ENCODE assay signal across 11 cellular contexts in genomic region chr18:59904051-59904601, GRCh38. TPM values are rescaled to one million over a fixed set of nuclear protein-coding genes. Genes with fewer than 3 reads are reported as not detected.
DNase-seq lines count a peak whose midpoint lies in the region; ATAC-seq and TF ChIP-seq lines count a peak whose summit lies in the region.
"Had no signal": no experiment of that assay in that cellular context is flagged by ENCODE, and none has a peak within 500 bp of the region (broad histone marks: within the 10 kb centered on the region; RNA-seq: fewer than 3 reads in every experiment).

No MANE protein-coding gene starts in this region.

- TF ChIP-seq POLR2A in IMR-90 (IDR thresholded peaks at IDR 0.05; ENCODE audit: low read depth, low read length) (no peak), thyroid gland (IDR thresholded peaks at IDR 0.05) (no peak)

- H2BK15ac ChIP-seq in IMR-90 (ENCODE audit: low read depth, low read length), result no peak overlapping the region

- H3K4me2 ChIP-seq in IMR-90 (ENCODE audit: low read depth, low read length) (peak overlapping the region; percentile 29; the same call in 1 of the 2 replicates), osteoblast (ENCODE audit: insufficient read depth, low read length) (peak overlapping the region; percentile 34)

- no peak overlapping the region for H4K5ac ChIP-seq in IMR-90 (ENCODE audit: low read depth, low read length)

- H2BK5ac ChIP-seq in IMR-90 (ENCODE audit: low read depth, low read length, poor library complexity, severe bottlenecking), result peak overlapping the region; percentile 12

- peaks cover 22% of the 10 kb centered on the region for H3K36me3 Mint-ChIP-seq in T-helper 1 cell treated with Interleukin-12 subunit alpha and Interleukin-12 subunit beta and Interleukin-4 antibody, amounts not matched to agents 30 μg/mL and 1 μg/mL, for 36 hours (ENCODE audit: low read depth)
- peaks cover 49% of the 10 kb centered on the region for H3K36me3 Mint-ChIP-seq in activated naive CD8-positive, alpha-beta T cell treated with anti-CD3 and anti-CD28 coated beads for 36 hours

- peak overlapping the region; percentile 93 for H3K27ac Mint-ChIP-seq in T-helper 1 cell treated with Interleukin-12 subunit alpha and Interleukin-12 subunit beta and Interleukin-4 antibody, amounts not matched to agents 30 μg/mL and 1 μg/mL, for 36 hours
- H3K27ac Mint-ChIP-seq in activated naive CD8-positive, alpha-beta T cell treated with anti-CD3 and anti-CD28 coated beads for 36 hours, result peak overlapping the region; percentile 78

- in situ Hi-C loops in IMR-90 (cut with MboI; ENCODE audit: low sequenced_read_pairs), result no loop called here

- intact Hi-C loops in IMR-90 (cut with micrococcal nuclease), result loop anchor here (5.0 to 10.0 kb wide), 3 partner anchors 42 to 279 kb away; partner anchors contain the start of gene CCBE1
- intact Hi-C loops in thyroid gland (cut with DNase I), result no loop called here

- CTCF ChIA-PET in IMR-90 (lab: Yijun Ruan, JAX), result interaction anchor here (1.7 kb wide), 1 partner anchor 67 kb away, joined by 8 read pairs; no protein-coding TSS in a partner anchor

- no peak overlapping the region for H2AFZ ChIP-seq in IMR-90 (replicated peaks; ENCODE audit: low read length, poor library complexity)
- H2AFZ ChIP-seq in osteoblast (ENCODE audit: low read length), result no peak overlapping the region

- no peaks in the 10 kb centered on the region for H3K9me3 ChIP-seq in IMR-90 (ENCODE audit: control insufficient read depth, insufficient read depth, low read length)
- no peaks in the 10 kb centered on the region for H3K9me3 ChIP-seq in osteoblast (ENCODE audit: low read depth, low read length)
- no peaks in the 10 kb centered on the region for H3K9me3 ChIP-seq in thyroid gland

- H3K9ac ChIP-seq in IMR-90 (ENCODE audit: low read depth, low read length), result no peak overlapping the region

- no peak overlapping the region for H2AK5ac ChIP-seq in IMR-90 (ENCODE audit: low read depth, low read length)

- no TSS peak for BruUV-seq in IMR-90 (replicated peaks; lab: Mats Ljungman, UMichigan)

- H2AK9ac ChIP-seq in IMR-90 (replicated peaks; ENCODE audit: low read depth, low read length, poor library complexity), result no peak overlapping the region

- H3K79me1 ChIP-seq in IMR-90 (ENCODE audit: low read depth in 1 of 2, low read length in 2 of 2), result peaks cover 0 to 40% of the 10 kb centered on the region in 2 experiments; a peak in 2 of 4 replicates

- no peak overlapping the region for H2BK120ac ChIP-seq in IMR-90 (ENCODE audit: low read depth, low read length)

- H4K20me1 ChIP-seq in IMR-90 (ENCODE audit: insufficient read depth, low read length), result peaks cover 30% of the 10 kb centered on the region
- H4K20me1 ChIP-seq in osteoblast (ENCODE audit: insufficient read depth, low read length), result no peaks in the 10 kb centered on the region

- 0 out of 2 replicates have a peak overlapping the region, but pooled peaks have one; percentile 12 for H3K4ac ChIP-seq in IMR-90 (ENCODE audit: low read depth, low read length)

- WGBS in IMR-90 (ENCODE audit: extremely low coverage in 2 of 2, insufficient read length in 1 of 2), 2 experiments, result no CpG with 5 or more reads among the region's 1 CpG
- WGBS in thyroid gland, 2 donors, result 83 to 86% methylated on average over 1 of the region's 1 CpG

- peaks cover 17% of the 10 kb centered on the region for H3K4me1 ChIP-seq in IMR-90 (ENCODE audit: control insufficient read depth, insufficient read depth, low read length)
- peaks cover 26% of the 10 kb centered on the region for H3K4me1 ChIP-seq in osteoblast (ENCODE audit: insufficient read depth, low read length)
- peaks cover 0 to 13% of the 10 kb centered on the region in 2 donors for H3K4me1 ChIP-seq in thyroid gland

- dilution Hi-C loops in IMR-90 (cut with HindIII; ENCODE audit: low sequenced_read_pairs, unreplicated experiment), result no loop called here

- no peaks in the 10 kb centered on the region for H3K27me3 Mint-ChIP-seq in T-helper 1 cell treated with Interleukin-12 subunit alpha and Interleukin-12 subunit beta and Interleukin-4 antibody, amounts not matched to agents 30 μg/mL and 1 μg/mL, for 36 hours (ENCODE audit: low read depth)
- no peaks in the 10 kb centered on the region for H3K27me3 Mint-ChIP-seq in activated naive CD8-positive, alpha-beta T cell treated with anti-CD3 and anti-CD28 coated beads for 36 hours

- H3K56ac ChIP-seq in IMR-90 (ENCODE audit: extremely low read depth, insufficient read depth, low read length), result no peak overlapping the region

- no peak overlapping the region for H2BK20ac ChIP-seq in IMR-90 (ENCODE audit: low read depth, low read length)

- H4K91ac ChIP-seq in IMR-90 (ENCODE audit: insufficient read depth, low read depth, low read length), result no peak overlapping the region

- no peak for TF ChIP-seq RAD21 in IMR-90 (IDR thresholded peaks at IDR 0.05; ENCODE audit: low read length)

- H3K4me3 Mint-ChIP-seq in T-helper 1 cell treated with Interleukin-12 subunit alpha and Interleukin-12 subunit beta and Interleukin-4 antibody, amounts not matched to agents 30 μg/mL and 1 μg/mL, for 36 hours, result peak overlapping the region; percentile 77
- peak overlapping the region; percentile 68 for H3K4me3 Mint-ChIP-seq in activated naive CD8-positive, alpha-beta T cell treated with anti-CD3 and anti-CD28 coated beads for 36 hours

- POLR2A ChIA-PET in IMR-90 (lab: Charles Lee; ENCODE audit: unreplicated experiment), result interaction anchor here (1.0 kb wide), 1 partner anchor 68 kb away, joined by 3 read pairs; no protein-coding TSS in a partner anchor

- no peak overlapping the region for H3K23ac ChIP-seq in IMR-90 (ENCODE audit: low read depth, low read length)

- H3K14ac ChIP-seq in IMR-90 (replicated peaks; ENCODE audit: low read depth, low read length), result no peak overlapping the region

- H3K36me3 ChIP-seq in IMR-90 (ENCODE audit: control insufficient read depth, insufficient read depth, low read length), result peaks cover 7% of the 10 kb centered on the region
- H3K36me3 ChIP-seq in osteoblast (ENCODE audit: insufficient read depth, low read length), result peaks cover 4% of the 10 kb centered on the region
- H3K36me3 ChIP-seq in thyroid gland, result no peaks in the 10 kb centered on the region

- H3K9me3 Mint-ChIP-seq in T-helper 1 cell treated with Interleukin-12 subunit alpha and Interleukin-12 subunit beta and Interleukin-4 antibody, amounts not matched to agents 30 μg/mL and 1 μg/mL, for 36 hours, result no peaks in the 10 kb centered on the region
- H3K9me3 Mint-ChIP-seq in activated naive CD8-positive, alpha-beta T cell treated with anti-CD3 and anti-CD28 coated beads for 36 hours, result no peaks in the 10 kb centered on the region

- no peak for DNase-seq in T-helper 1 cell
- peak; percentile 48 for DNase-seq in IMR-90
- no peak for DNase-seq in activated naive CD8-positive, alpha-beta T cell treated with anti-CD3 and anti-CD28 coated beads for 36 hours
- DNase-seq in osteoblast (ENCODE audit: insufficient read length, low spot score, missing footprints), result peak; percentile 57
- no peak for DNase-seq in thyroid gland
- DNase-seq in NCI-H82 treated with DMSO at 0.1 percent for 48 hours (lab: John Stamatoyannopoulos, UW; ENCODE audit: unreplicated experiment), result no peak
- DNase-seq: NCI-H1694 had no signal

- H3K27ac ChIP-seq in IMR-90 (ENCODE audit: insufficient read depth, low read length) (no peak overlapping the region), osteoblast (ENCODE audit: low read depth, low read length) (peak overlapping the region; percentile 45), thyroid gland (no peak overlapping the region)

- H3K4me1 Mint-ChIP-seq in T-helper 1 cell treated with Interleukin-12 subunit alpha and Interleukin-12 subunit beta and Interleukin-4 antibody, amounts not matched to agents 30 μg/mL and 1 μg/mL, for 36 hours (ENCODE audit: low read depth), result peaks cover 72% of the 10 kb centered on the region
- H3K4me1 Mint-ChIP-seq in activated naive CD8-positive, alpha-beta T cell treated with anti-CD3 and anti-CD28 coated beads for 36 hours, result peaks cover 56% of the 10 kb centered on the region

- no peak overlapping the region for H3K4me3 ChIP-seq in IMR-90 (ENCODE audit: insufficient read depth, low read depth, low read length)
- H3K4me3 ChIP-seq in osteoblast (ENCODE audit: insufficient read depth, low read length), result no peak overlapping the region
- H3K4me3 ChIP-seq in thyroid gland (replicated peaks in 1 of 3), result no peak overlapping the region

- no peak overlapping the region; the same call in 1 of the 2 replicates for H3K18ac ChIP-seq in IMR-90 (ENCODE audit: low read depth, low read length)

- peaks cover 20% of the 10 kb centered on the region for H3K9me1 ChIP-seq in IMR-90 (ENCODE audit: insufficient read depth, low read length)

- no peak for TF ChIP-seq CTCF in IMR-90 (conservative IDR thresholded peaks at IDR 0.05; ENCODE audit: low read depth, low read length)
- TF ChIP-seq CTCF in osteoblast (IDR thresholded peaks at IDR 0.05; ENCODE audit: extremely low read depth, low read depth, low read length), result no peak
- no peak for TF ChIP-seq CTCF in thyroid gland (IDR thresholded peaks at IDR 0.05)

- H3K79me2 ChIP-seq in osteoblast (ENCODE audit: insufficient read depth, low read length), result peaks cover 7% of the 10 kb centered on the region

- no peak for ATAC-seq in IMR-90 (ENCODE audit: low read depth)
- no peak for ATAC-seq in HG02870 (IDR thresholded peaks at IDR 0.05; ENCODE audit: unreplicated experiment)
- ATAC-seq: Panc1 had no signal

- H3K27me3 ChIP-seq in IMR-90 (ENCODE audit: control insufficient read depth, insufficient read depth, low read length) (no peaks in the 10 kb centered on the region), osteoblast (ENCODE audit: insufficient read depth, low read length) (no peaks in the 10 kb centered on the region), thyroid gland (no peaks in the 10 kb centered on the region)
- H3K27me3 ChIP-seq: brain microvascular endothelial cell had no signal

- no peak overlapping the region for H4K8ac ChIP-seq in IMR-90 (ENCODE audit: low read depth in 2 of 2, low read length in 2 of 2)

TF ChIP-seq in IMR-90, 13 proteins besides CTCF, POLR2A, EP300 and RAD21 (continues in another document):
- TF ChIP-seq RFX5 (IDR thresholded peaks at IDR 0.05; ENCODE audit: low read depth, low read length) (no peak), USF2 (IDR thresholded peaks at IDR 0.05; ENCODE audit: low read depth, low read length) (no peak)

RNA-seq across cellular contexts. Expression of gene PMAIP1, which starts 4.3 kb away (rescaled TPM):
- total RNA-seq in IMR-90 (2012; rRNA removed) (14.0 and 26.9 TPM in 2 replicates), osteoblast (3.5 and 4.0 TPM in 2 replicates), thyroid gland (1 to 10 TPM; 1.1 to 2.3 (median 1.6) TPM)
- 25.9 and 30.1 TPM in 2 replicates for polyA plus RNA-seq in IMR-90 (2012; rRNA removed)
- 4.3 and 12.5 TPM in 2 replicates for polyA plus RNA-seq in IMR-90 (2012; cell fraction: cytosol; rRNA removed)
- polyA plus RNA-seq in IMR-90 (2012; cell fraction: nucleus; rRNA removed; ENCODE audit: low replicate concordance), result 7.2 and 17.3 TPM in 2 replicates
- 10 to 100 TPM; 82.0 to 83.4 TPM for total RNA-seq in activated naive CD8-positive, alpha-beta T cell treated with anti-CD3 and anti-CD28 coated beads for 36 hours

Comparison
In these comparisons a context has a peak if more than half of its experiments do, and no peak if none do; other contexts are left out.
1. DNase-seq: peak in IMR-90 (single experiment) and osteoblast (single experiment); none in T-helper 1 cell (0 of 5), activated naive CD8-positive, alpha-beta T cell treated with anti-CD3 and anti-CD28 coated beads for 36 hours (single experiment), thyroid gland (0 of 2) and NCI-H82 treated with DMSO at 0.1 percent for 48 hours (single experiment).